In the genomic region with DNA sequence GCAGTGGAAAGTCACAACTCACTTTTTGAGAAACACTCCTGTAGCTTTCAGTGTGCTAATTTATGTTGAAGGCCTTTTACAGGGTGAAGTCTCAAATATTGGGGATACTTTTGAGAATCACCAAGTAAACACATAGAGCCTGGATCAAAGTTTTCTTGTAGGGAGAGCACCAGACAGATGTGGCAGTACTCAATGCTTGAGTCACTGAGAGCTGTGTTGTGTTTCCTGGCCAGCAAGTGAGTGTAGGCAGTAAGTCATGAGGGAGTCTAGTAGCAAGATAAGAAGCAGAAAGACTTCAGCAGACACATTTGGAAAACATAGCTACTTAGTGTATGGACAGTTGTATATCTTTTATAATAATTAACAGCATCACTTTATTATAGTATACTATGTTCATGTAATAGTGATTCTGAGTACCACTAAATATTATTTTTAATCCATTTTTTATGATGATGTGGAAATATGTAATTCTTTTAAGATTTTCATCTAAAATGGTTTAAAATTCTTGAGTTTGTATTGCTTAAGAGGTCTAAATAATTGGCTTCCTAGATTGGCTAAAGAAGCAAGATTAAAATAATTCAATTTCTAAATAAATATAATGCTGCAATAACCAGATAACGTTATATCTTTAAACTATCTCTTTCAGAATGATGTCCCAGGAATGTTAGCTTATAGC, we compare ENCODE assay signal across 20 cellular contexts. TPM values are rescaled to one million over a fixed set of nuclear protein-coding genes. Genes with fewer than 3 reads are reported as not detected.
DNase-seq lines count a peak whose midpoint lies in the region; ATAC-seq, FAIRE-seq and TF ChIP-seq lines count a peak whose summit lies in the region.
"Had no signal": no experiment of that assay in that cellular context is flagged by ENCODE, and none has a peak within 500 bp of the region (broad histone marks: within the 10 kb centered on the region; RNA-seq: fewer than 3 reads in every experiment).

No MANE protein-coding gene starts in this region.

- TF ChIP-seq EP300 in GM12878 (IDR thresholded peaks at IDR 0.05; ENCODE audit: borderline replicate concordance in 1 of 2, control insufficient read depth in 1 of 2, low read depth in 2 of 2, low read length in 2 of 2): no peak

- H3K27me3 ChIP-seq in GM12878 (replicated peaks in 1 of 2; ENCODE audit: control insufficient read depth in 2 of 2, insufficient read depth in 2 of 2, low read length in 1 of 2) (no peaks in the 10 kb centered on the region), PC-9 (ENCODE audit: insufficient read depth, low read depth) (no peaks in the 10 kb centered on the region)

- H3K36me3 ChIP-seq in GM12878 (ENCODE audit: control insufficient read depth in 2 of 2, insufficient read depth in 2 of 2, low read length in 1 of 2) (peaks cover 3 to 24% of the 10 kb centered on the region in 2 experiments; a peak in 2 of 4 replicates), PC-9 (ENCODE audit: low read depth) (peaks cover 73% of the 10 kb centered on the region)

- no peaks in the 10 kb centered on the region for H4K20me1 ChIP-seq in GM12878 (ENCODE audit: control insufficient read depth, insufficient read depth)
- peaks cover 21% of the 10 kb centered on the region for H4K20me1 ChIP-seq in PC-9 (ENCODE audit: insufficient read depth)

- ATAC-seq in GM12878: no peak
- no peak for ATAC-seq in GM18873 (IDR thresholded peaks at IDR 0.05; ENCODE audit: low FRiP score, unreplicated experiment)
- ATAC-seq: activated CD8-positive, alpha-beta T cell treated with anti-CD3 and anti-CD28 coated beads, Interleukin-2, amount 10 ng/mL, durations not matched to agents 7 days and 5 days had no signal

- RAD21 ChIA-PET in GM12878 (lab: Charles Lee; ENCODE audit: unreplicated experiment): no interaction called here

- no peak for TF ChIP-seq POLR2A in GM12878 (IDR thresholded peaks at IDR 0.05; ENCODE audit: low read depth, low read length)

- H3K4me1 ChIP-seq in GM12878 (ENCODE audit: control insufficient read depth, insufficient read depth, low read length) (no peaks in the 10 kb centered on the region), PC-9 (replicated peaks; ENCODE audit: insufficient read depth) (peaks cover 29% of the 10 kb centered on the region)
- H3K4me1 ChIP-seq: left ventricle myocardium inferior had no signal

- POLR2A ChIA-PET in GM12878 (lab: Charles Lee) (no interaction called here), PC-9 (lab: Charles Lee; ENCODE audit: unreplicated experiment) (interaction anchor here (0.6 to 0.7 kb wide), 2 partner anchors 1132 to 1247 kb away, joined by 4 to 9 read pairs; no protein-coding TSS in a partner anchor)

- H3K27ac Mint-ChIP-seq in activated naive CD4-positive, alpha-beta T cell treated with anti-CD3 and anti-CD28 coated beads for 36 hours: no peak overlapping the region
- H3K27ac Mint-ChIP-seq: activated CD8-positive, alpha-beta T cell treated with anti-CD3 and anti-CD28 coated beads, Interleukin-2, amount 10 ng/mL, durations not matched to agents 7 days and 5 days; dendritic cell treated with granulocyte-macrophage colony-stimulating factor and Interleukin-4, amounts not matched to agents 40 ng/mL and 50 ng/mL, for 4 days; naive B cell; progenitor cell of endocrine pancreas had no signal

- H3K27ac ChIP-seq in GM12878 (ENCODE audit: control insufficient read depth, insufficient read depth) (no peak overlapping the region), PC-9 (no peak overlapping the region)
- H3K27ac ChIP-seq: left ventricle myocardium inferior had no signal

- TF ChIP-seq CTCF in GM12878 (IDR thresholded peaks at IDR 0.05 in 2 of 3, conservative IDR thresholded peaks at IDR 0.05 in 1 of 3; ENCODE audit: control insufficient read depth in 2 of 3, extremely low read depth in 1 of 3, insufficient read depth in 1 of 3, low read depth in 3 of 3, low read length in 3 of 3) (no peak), PC-9 (conservative IDR thresholded peaks at IDR 0.05) (no peak)

- no peak overlapping the region for H3K4me3 Mint-ChIP-seq in activated naive CD4-positive, alpha-beta T cell treated with anti-CD3 and anti-CD28 coated beads for 36 hours
- H3K4me3 Mint-ChIP-seq: activated CD8-positive, alpha-beta T cell treated with anti-CD3 and anti-CD28 coated beads, Interleukin-2, amount 10 ng/mL, durations not matched to agents 7 days and 5 days; dendritic cell treated with granulocyte-macrophage colony-stimulating factor and Interleukin-4, amounts not matched to agents 40 ng/mL and 50 ng/mL, for 4 days; naive B cell; stimulated activated naive CD8-positive, alpha-beta T cell treated with anti-CD3 and anti-CD28 coated beads, Interleukin-15, Interleukin-2, amounts not matched to agents 100 ng/mL and 50 ng/mL, for 24 hours had no signal

- H3K4me3 ChIP-seq in GM12878: no peak overlapping the region
- no peak overlapping the region for H3K4me3 ChIP-seq in PC-9
- H3K4me3 ChIP-seq: left ventricle myocardium inferior had no signal

- H3K9me3 ChIP-seq in GM12878 (replicated peaks; ENCODE audit: control insufficient read depth, insufficient read depth, low read length) (no peaks in the 10 kb centered on the region), PC-9 (ENCODE audit: insufficient read depth, low read depth) (no peaks in the 10 kb centered on the region)
- H3K9me3 ChIP-seq: Caco-2, left ventricle myocardium inferior had no signal

- TF ChIP-seq RAD21 in GM12878 (IDR thresholded peaks at IDR 0.05; ENCODE audit: insufficient read depth, low read depth, low read length): no peak

- H3K4me2 ChIP-seq in GM12878 (ENCODE audit: control insufficient read depth, insufficient read depth) (no peak overlapping the region), PC-9 (no peak overlapping the region)

- H2AFZ ChIP-seq in GM12878 (ENCODE audit: control insufficient read depth, low read depth, low read length): no peak overlapping the region
- no peak overlapping the region for H2AFZ ChIP-seq in PC-9

- intact Hi-C loops in GM12878 (cut with micrococcal nuclease; ENCODE audit: unreplicated experiment) (no loop called here), PC-9 (cut with micrococcal nuclease; ENCODE audit: unreplicated experiment) (no loop called here)
- intact Hi-C loops in activated naive CD4-positive, alpha-beta T cell treated with anti-CD3 and anti-CD28 coated beads for 36 hours (cut with micrococcal nuclease): no loop called here

- FAIRE-seq in A204.1 (lab: Jason Lieb, UNC) (peak; percentile 34), GM12878 (lab: Jason Lieb, UNC) (peak; percentile 61), islet of Langerhans (lab: Jason Lieb, UNC) (peak; percentile 77)
- FAIRE-seq: GM18507, urothelium cell line had no signal

- BruUV-seq in GM12878 (replicated peaks; lab: Mats Ljungman, UMichigan) (no TSS peak), PC-9 (replicated peaks; lab: Mats Ljungman, UMichigan) (no TSS peak)

- no peaks in the 10 kb centered on the region for H3K9me3 Mint-ChIP-seq in activated naive CD4-positive, alpha-beta T cell treated with anti-CD3 and anti-CD28 coated beads for 36 hours
- H3K9me3 Mint-ChIP-seq: dendritic cell treated with granulocyte-macrophage colony-stimulating factor and Interleukin-4, amounts not matched to agents 40 ng/mL and 50 ng/mL, for 4 days; naive B cell; stimulated activated naive CD8-positive, alpha-beta T cell treated with anti-CD3 and anti-CD28 coated beads, Interleukin-15, Interleukin-2, amounts not matched to agents 100 ng/mL and 50 ng/mL, for 24 hours had no signal

- no peaks in the 10 kb centered on the region for H3K79me2 ChIP-seq in GM12878 (ENCODE audit: control insufficient read depth, insufficient read depth, low read length)
- peaks cover 20% of the 10 kb centered on the region for H3K79me2 ChIP-seq in PC-9 (ENCODE audit: low read depth)

- H3K27me3 Mint-ChIP-seq in activated naive CD4-positive, alpha-beta T cell treated with anti-CD3 and anti-CD28 coated beads for 36 hours (ENCODE audit: low read depth): no peaks in the 10 kb centered on the region
- H3K27me3 Mint-ChIP-seq: dendritic cell treated with granulocyte-macrophage colony-stimulating factor and Interleukin-4, amounts not matched to agents 40 ng/mL and 50 ng/mL, for 4 days; naive B cell; progenitor cell of endocrine pancreas; stimulated activated naive CD8-positive, alpha-beta T cell treated with anti-CD3 and anti-CD28 coated beads, Interleukin-15, Interleukin-2, amounts not matched to agents 100 ng/mL and 50 ng/mL, for 24 hours had no signal

- H3K9ac ChIP-seq in GM12878 (ENCODE audit: control insufficient read depth, insufficient read depth, low read length): no peak overlapping the region

- SMC1A ChIA-PET in GM12878 (lab: Charles Lee; ENCODE audit: uncharacterized antibody, unreplicated experiment): interaction anchor here (0.6 to 1.6 kb wide), 5 partner anchors 14 to 794 kb away, joined by 3 to 6 read pairs (median 4); no protein-coding TSS in a partner anchor

- H3K4me1 Mint-ChIP-seq in activated naive CD4-positive, alpha-beta T cell treated with anti-CD3 and anti-CD28 coated beads for 36 hours (ENCODE audit: low read depth): peaks cover 3% of the 10 kb centered on the region
- H3K4me1 Mint-ChIP-seq: naive B cell had no signal

- H3K9me2 ChIP-seq in PC-9 (ENCODE audit: insufficient read depth): no peaks in the 10 kb centered on the region

- in situ Hi-C loops in GM12878 (cut with MboI): no loop called here

- DNase-seq in HCEC 1CT: peak; percentile 13
- DNase-seq in GM12878 (ENCODE audit: low read depth, low spot score): no peak
- DNase-seq in activated naive CD4-positive, alpha-beta T cell treated with anti-CD3 and anti-CD28 coated beads for 36 hours: no peak
- no peak for DNase-seq in PC-9
- no peak for DNase-seq in NCI-H146 (lab: John Stamatoyannopoulos, UW)
- DNase-seq: activated CD8-positive, alpha-beta T cell treated with anti-CD3 and anti-CD28 coated beads, Interleukin-2, amount 10 ng/mL, durations not matched to agents 7 days and 5 days; AML-193; Caco-2; left ventricle myocardium inferior; naive B cell; NCI-H1436; NCI-H446 had no signal

- H3K36me3 Mint-ChIP-seq in activated naive CD4-positive, alpha-beta T cell treated with anti-CD3 and anti-CD28 coated beads for 36 hours (ENCODE audit: low read depth): peaks cover 36% of the 10 kb centered on the region

- 93% methylated on average over 1 of the region's 1 CpG for WGBS in GM12878 (ENCODE audit: insufficient coverage, insufficient replicate concordance, low lambda C conversion rate, missing lambda C conversion rate)

- CTCF ChIA-PET in GM12878 (lab: Yijun Ruan, JAX) (interaction anchor here (0.9 to 1.9 kb wide), 5 partner anchors 11 to 347 kb away, joined by 3 to 12 read pairs (median 4); no protein-coding TSS in a partner anchor), PC-9 (lab: Charles Lee) (interaction anchor here (0.5 to 0.6 kb wide), 2 partner anchors 11 to 245 kb away, joined by 3 to 5 read pairs; no protein-coding TSS in a partner anchor)
- CTCF ChIA-PET in activated naive CD4-positive, alpha-beta T cell treated with anti-CD3 and anti-CD28 coated beads for 36 hours (lab: Charles Lee): interaction anchor here (0.6 to 2.5 kb wide), 3 partner anchors 8 to 17 kb away, joined by 3 to 8 read pairs (median 4); no protein-coding TSS in a partner anchor

- H3F3A ChIP-seq in PC-9 (ENCODE audit: insufficient read depth, low read depth): peaks cover 41% of the 10 kb centered on the region

RNA-seq across cellular contexts. Expression of a gene that starts 12.8 kb away (rescaled TPM):
- total RNA-seq in GM12878 (2013; cell fraction: nucleolus; rRNA removed): 88.5 and 91.8 TPM in 2 replicates
- total RNA-seq in GM12878 (2014; rRNA removed) (104 and 110 TPM in 2 replicates), GM12878 (2014; rRNA removed; fragmentation: Illumina TruSeq; extraction: Trizol) (117 and 120 TPM in 2 replicates), GM12878 (2021) (109 and 117 TPM in 2 replicates), PC-9 (2021) (80.6 and 119 TPM in 2 replicates)
- polyA plus RNA-seq in GM12878 (2011; ENCODE audit: low read depth): 31.5 TPM
- polyA plus RNA-seq in GM12878 (2011; rRNA removed) (139 and 176 TPM in 2 replicates), GM12878 (2014; fragmentation: Illumina TruSeq; extraction: Trizol) (142 and 159 TPM in 2 replicates), GM12878 (2014; fragmentation: Nextera tagmentation; extraction: Ambion mirVana) (100 to 1,000 TPM in 1 of 2 experiments, 10 to 100 TPM in 1; 96.4 to 220 TPM), GM12878 (2014; rRNA removed) (80.4 and 87.4 TPM in 2 replicates), GM12878 (2016; fragmentation: Nextera tagmentation; extraction: Ambion mirVana) (100 to 1,000 TPM; 162 to 165 TPM)
- 142 and 159 TPM in 2 replicates for polyA plus RNA-seq in GM12878 (2011; cell fraction: cytosol; rRNA removed)
- polyA plus RNA-seq in GM12878 (2011; cell fraction: nucleus; rRNA removed): 73.5 and 85.9 TPM in 2 replicates
- 45.3 and 53.4 TPM in 2 replicates for polyA plus RNA-seq in GM12878 (2012)
- 249 and 446 TPM in 2 replicates for polyA minus RNA-seq in GM12878 (2011; rRNA and poly(A)+ RNA removed)
- polyA minus RNA-seq in GM12878 (2011; cell fraction: cytosol; rRNA and poly(A)+ RNA removed): 42.6 and 49.5 TPM in 2 replicates
- 42.8 and 75.7 TPM in 2 replicates for polyA minus RNA-seq in GM12878 (2011; cell fraction: nucleus; rRNA and poly(A)+ RNA removed)
- total RNA-seq in activated naive CD4-positive, alpha-beta T cell treated with anti-CD3 and anti-CD28 coated beads for 36 hours: 100 to 1,000 TPM; 106 TPM

RNA-seq across cellular contexts. Expression of a gene that starts 32.2 kb away (rescaled TPM):
- total RNA-seq in GM12878 (2013; cell fraction: nucleolus; rRNA removed): 0.20 and 0.25 TPM in 2 replicates
- total RNA-seq in GM12878 (2014; rRNA removed): under 0.01 TPM in 1 of 2 replicates, not detected in the other
- not detected in 2 replicates for total RNA-seq in GM12878 (2014; rRNA removed; fragmentation: Illumina TruSeq; extraction: Trizol)
- 0.08 and 0.18 TPM in 2 replicates for total RNA-seq in GM12878 (2021)
- 0.26 TPM for polyA plus RNA-seq in GM12878 (2011; ENCODE audit: low read depth)
- 0.23 and 0.29 TPM in 2 replicates for polyA plus RNA-seq in GM12878 (2011; rRNA removed)
- polyA plus RNA-seq in GM12878 (2011; cell fraction: cytosol; rRNA removed): 0.22 and 0.81 TPM in 2 replicates
- 0.53 and 0.73 TPM in 2 replicates for polyA plus RNA-seq in GM12878 (2011; cell fraction: nucleus; rRNA removed)
- 0.32 and 0.48 TPM in 2 replicates for polyA plus RNA-seq in GM12878 (2012)
- polyA plus RNA-seq in GM12878 (2014; fragmentation: Illumina TruSeq; extraction: Trizol): not detected in 2 replicates
- polyA plus RNA-seq in GM12878 (2014; fragmentation: Nextera tagmentation; extraction: Ambion mirVana): not detected
- 0.03 TPM in 1 of 2 replicates, not detected in the other for polyA plus RNA-seq in GM12878 (2014; rRNA removed)
- not detected for polyA plus RNA-seq in GM12878 (2016; fragmentation: Nextera tagmentation; extraction: Ambion mirVana)
- 0.37 and 0.46 TPM in 2 replicates for polyA minus RNA-seq in GM12878 (2011; rRNA and poly(A)+ RNA removed)
- 0.94 TPM in 1 of 2 replicates, not detected in the other for polyA minus RNA-seq in GM12878 (2011; cell fraction: cytosol; rRNA and poly(A)+ RNA removed)
- 0.24 TPM in 1 of 2 replicates, not detected in the other for polyA minus RNA-seq in GM12878 (2011; cell fraction: nucleus; rRNA and poly(A)+ RNA removed)
- total RNA-seq in activated naive CD4-positive, alpha-beta T cell treated with anti-CD3 and anti-CD28 coated beads for 36 hours: not detected
- total RNA-seq in PC-9 (2021): 0.13 TPM in 1 of 2 replicates, not detected in the other

RNA-seq across cellular contexts. Expression of a gene that starts 55.3 kb away (rescaled TPM):
- total RNA-seq in GM12878 (2013; cell fraction: nucleolus; rRNA removed): not detected in 2 replicates
- total RNA-seq in GM12878 (2014; rRNA removed): 0.05 and 0.06 TPM in 2 replicates
- total RNA-seq in GM12878 (2014; rRNA removed; fragmentation: Illumina TruSeq; extraction: Trizol): 0.13 and 0.23 TPM in 2 replicates
- total RNA-seq in GM12878 (2021): 0.13 and 0.19 TPM in 2 replicates
- not detected for polyA plus RNA-seq in GM12878 (2011; ENCODE audit: low read depth)
- 0.03 TPM in 1 of 2 replicates, not detected in the other for polyA plus RNA-seq in GM12878 (2011; rRNA removed)
- polyA plus RNA-seq in GM12878 (2011; cell fraction: cytosol; rRNA removed): 0.03 TPM in 1 of 2 replicates, not detected in the other
- polyA plus RNA-seq in GM12878 (2011; cell fraction: nucleus; rRNA removed): 0.04 TPM in 1 of 2 replicates, not detected in the other
- 0.18 and 0.31 TPM in 2 replicates for polyA plus RNA-seq in GM12878 (2012)
- polyA plus RNA-seq in GM12878 (2014; fragmentation: Illumina TruSeq; extraction: Trizol): 0.14 and 0.16 TPM in 2 replicates
- under 1 TPM; 0.20 to 0.35 TPM for polyA plus RNA-seq in GM12878 (2014; fragmentation: Nextera tagmentation; extraction: Ambion mirVana)
- 0.10 and 0.15 TPM in 2 replicates for polyA plus RNA-seq in GM12878 (2014; rRNA removed)
- 1 to 10 TPM in 1 of 2 experiments, under 1 TPM in 1; 0.91 to 1.2 TPM for polyA plus RNA-seq in GM12878 (2016; fragmentation: Nextera tagmentation; extraction: Ambion mirVana)
- polyA minus RNA-seq in GM12878 (2011; rRNA and poly(A)+ RNA removed): not detected in 2 replicates
- not detected in 2 replicates for polyA minus RNA-seq in GM12878 (2011; cell fraction: cytosol; rRNA and poly(A)+ RNA removed)
- not detected in 2 replicates for polyA minus RNA-seq in GM12878 (2011; cell fraction: nucleus; rRNA and poly(A)+ RNA removed)
- total RNA-seq in activated naive CD4-positive, alpha-beta T cell treated with anti-CD3 and anti-CD28 coated beads for 36 hours: not detected
- not detected in 2 replicates for total RNA-seq in PC-9 (2021)
- total RNA-seq: activated CD8-positive, alpha-beta T cell treated with anti-CD3 and anti-CD28 coated beads, Interleukin-2, amount 10 ng/mL, durations not matched to agents 7 days and 5 days; Caco-2; progenitor cell of endocrine pancreas had no signal
